Comparison of ENCODE assay signal across 10 cellular contexts in the genomic region with DNA sequence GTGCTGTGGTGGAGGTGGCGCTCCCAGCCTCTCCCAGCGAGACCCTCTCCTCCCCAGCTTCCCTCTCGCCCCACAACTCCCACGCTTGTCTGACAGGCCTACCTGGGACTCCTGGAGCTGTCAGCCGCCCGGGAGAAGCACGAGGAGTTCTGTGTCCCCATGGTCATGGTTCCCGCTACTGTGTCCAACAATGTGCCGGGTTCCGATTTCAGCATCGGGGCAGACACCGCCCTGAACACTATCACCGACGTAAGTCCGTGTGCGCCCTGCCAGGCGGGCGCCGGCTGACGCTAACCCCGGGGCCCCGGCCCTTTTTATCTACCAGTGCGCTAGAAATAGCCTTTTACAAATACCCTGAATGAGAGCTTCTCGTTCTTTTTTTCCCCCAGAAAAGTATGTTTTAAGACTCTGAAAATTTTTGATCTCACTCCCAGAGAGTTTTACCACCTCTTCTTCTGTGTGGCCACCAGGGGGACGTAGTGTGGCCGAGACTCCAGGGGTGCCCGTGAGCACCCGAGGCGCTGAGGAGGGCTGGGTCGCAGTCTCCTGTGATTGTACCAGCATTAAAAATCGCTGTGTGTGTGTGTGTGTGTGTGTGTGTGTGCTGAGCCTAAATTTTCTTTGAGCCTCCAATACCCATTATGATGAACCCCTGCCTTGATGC. TPM values are rescaled to one million over a fixed set of nuclear protein-coding genes. Genes with fewer than 3 reads are reported as not detected.
DNase-seq lines count a peak whose midpoint lies in the region; ATAC-seq, FAIRE-seq and TF ChIP-seq lines count a peak whose summit lies in the region.
"Had no signal": no experiment of that assay in that cellular context is flagged by ENCODE, and none has a peak within 500 bp of the region (broad histone marks: within the 10 kb centered on the region; RNA-seq: fewer than 3 reads in every experiment).

No MANE protein-coding gene starts in this region.

- no peaks in the 10 kb centered on the region for H3K27me3 ChIP-seq in Loucy (ENCODE audit: insufficient read depth, low read length, poor library complexity, severe bottlenecking)

- no peaks in the 10 kb centered on the region for H3K9me3 ChIP-seq in Loucy (ENCODE audit: insufficient read depth, low read depth, low read length)

- H3K4me3 ChIP-seq in Loucy (ENCODE audit: low read length, poor library complexity, severe bottlenecking): no peak overlapping the region

- H3K79me2 ChIP-seq in Loucy (ENCODE audit: insufficient read depth, low read length): no peaks in the 10 kb centered on the region

- TF ChIP-seq CTCF in Loucy (conservative IDR thresholded peaks at IDR 0.05; ENCODE audit: low read length): peak; percentile 62
- peak; percentile 19 to 42 (median 34) for TF ChIP-seq CTCF in nephron (IDR thresholded peaks at IDR 0.05; ENCODE audit: unreplicated experiment in 3 of 3)

- TF ChIP-seq POLR2A in H54 (IDR thresholded peaks at IDR 0.05; ENCODE audit: low read depth, low read length): no peak

- no peaks in the 10 kb centered on the region for H3K9me2 ChIP-seq in Loucy (replicated peaks; ENCODE audit: low read depth, low read length)

- DNase-seq in GM03348 (ENCODE audit: low spot score) (peak; percentile 57), dermis blood vessel endothelial cell (peak; percentile 63), H54 (ENCODE audit: insufficient read length, low spot score) (no peak)
- DNase-seq: activated naive CD4-positive, alpha-beta T cell had no signal

- no peaks in the 10 kb centered on the region for H3K4me1 Mint-ChIP-seq in nephron
- H3K4me1 Mint-ChIP-seq: memory B cell had no signal

- H3K36me3 ChIP-seq in Loucy (ENCODE audit: insufficient read depth, low read length): peaks cover 90% of the 10 kb centered on the region; the same call in 1 of the 2 replicates

- H3K27me3 Mint-ChIP-seq in nephron (ENCODE audit: low read depth): peaks cover 3% of the 10 kb centered on the region
- H3K27me3 Mint-ChIP-seq: memory B cell had no signal

- H3K4me1 ChIP-seq in Loucy (ENCODE audit: insufficient read depth, low read length, poor library complexity, severe bottlenecking): no peaks in the 10 kb centered on the region

- FAIRE-seq in H54 (lab: Jason Lieb, UNC): no peak

- no peak overlapping the region for H3K4me3 Mint-ChIP-seq in nephron
- H3K4me3 Mint-ChIP-seq: memory B cell had no signal

- H3K36me3 Mint-ChIP-seq in nephron (ENCODE audit: low read depth): peaks cover 15% of the 10 kb centered on the region

- H3K27ac Mint-ChIP-seq in nephron: no peak overlapping the region
- H3K27ac Mint-ChIP-seq: memory B cell had no signal

- ATAC-seq in HG03175 (IDR thresholded peaks at IDR 0.05; ENCODE audit: unreplicated experiment) (no peak), GM19467 (IDR thresholded peaks at IDR 0.05; ENCODE audit: unreplicated experiment) (no peak)
- no peak for ATAC-seq in activated CD4-positive, CD25-positive, alpha-beta regulatory T cell treated with anti-CD3 and anti-CD28 coated beads, Interleukin-2, amount 50 U/mL, for 24 hours

- H3K4me2 ChIP-seq in Loucy (ENCODE audit: low read depth, low read length, poor library complexity, severe bottlenecking): no peak overlapping the region

- no peaks in the 10 kb centered on the region for H4K20me1 ChIP-seq in Loucy (ENCODE audit: insufficient read depth, low read length, poor library complexity, severe bottlenecking)

- H3K9me3 Mint-ChIP-seq in nephron: no peaks in the 10 kb centered on the region

- H3K9ac ChIP-seq in Loucy (ENCODE audit: low read depth, low read length, poor library complexity, severe bottlenecking): no peak overlapping the region

- H2AFZ ChIP-seq in Loucy (ENCODE audit: low read length): no peak overlapping the region

- no peaks in the 10 kb centered on the region for H3F3A ChIP-seq in Loucy (ENCODE audit: low read depth)

RNA-seq across cellular contexts. Expression of a gene that starts 52.6 kb away (rescaled TPM):
- total RNA-seq in dermis blood vessel endothelial cell: 228 and 372 TPM in 2 replicates

RNA-seq across cellular contexts. Expression of a gene that starts 52.7 kb away (rescaled TPM):
- total RNA-seq in dermis blood vessel endothelial cell: 47.1 and 108 TPM in 2 replicates
